In the genomic region with DNA sequence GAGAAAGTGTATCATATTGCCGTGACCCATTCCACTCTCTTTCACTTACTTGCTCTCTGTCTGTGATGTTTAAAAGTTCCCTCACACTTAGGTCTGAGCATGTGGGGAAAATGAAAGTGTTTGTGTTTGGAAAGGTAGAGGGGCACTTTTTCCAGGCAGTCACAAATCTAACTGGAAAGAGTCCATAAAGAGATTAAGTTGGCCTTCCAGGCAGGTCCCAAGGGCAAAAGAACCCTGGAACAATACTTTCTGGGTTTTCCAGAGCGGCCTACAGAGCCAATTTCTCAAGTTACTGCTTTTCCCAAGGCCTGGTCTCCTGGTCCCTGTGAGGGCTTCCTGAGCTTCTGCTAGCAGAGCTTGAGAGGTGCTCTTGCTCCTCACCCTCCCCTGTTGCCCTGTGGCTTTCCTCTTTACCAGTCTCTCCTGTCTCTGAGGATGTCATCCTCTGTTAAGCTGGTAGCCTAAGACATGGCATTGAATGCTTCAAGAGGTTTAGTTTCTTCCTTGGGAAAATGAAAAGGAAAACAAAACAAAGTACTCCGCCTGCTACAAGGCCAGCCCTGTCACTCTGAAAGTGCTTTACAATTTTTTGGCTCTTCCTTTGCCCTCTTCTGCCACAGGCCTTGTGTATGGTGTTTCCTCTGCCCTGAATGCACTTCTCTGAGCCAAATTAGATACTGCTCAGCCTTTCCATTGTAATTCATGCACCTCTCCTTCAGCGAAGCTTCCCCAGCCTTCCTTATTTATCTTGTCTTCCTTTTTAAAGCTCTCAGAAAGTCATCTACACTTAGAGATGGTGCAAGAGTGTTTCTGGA, we compare ENCODE assay signal across 9 cellular contexts. TPM values are rescaled to one million over a fixed set of nuclear protein-coding genes. Genes with fewer than 3 reads are reported as not detected.
DNase-seq lines count a peak whose midpoint lies in the region; ATAC-seq and TF ChIP-seq lines count a peak whose summit lies in the region.
"Had no signal": no experiment of that assay in that cellular context is flagged by ENCODE, and none has a peak within 500 bp of the region (broad histone marks: within the 10 kb centered on the region; RNA-seq: fewer than 3 reads in every experiment).

No MANE protein-coding gene starts in this region.

- TF ChIP-seq CTCF in heart right ventricle (IDR thresholded peaks at IDR 0.05), result no peak

- intact Hi-C loops in heart right ventricle (cut with DNase I), result loop anchor here in 4 of 10 donors (5.0 kb wide), 1 partner anchor 48 kb away; no protein-coding TSS in a partner anchor

- peak overlapping the region; percentile 76 for H3K4me3 Mint-ChIP-seq in T-helper 17 cell

- WGBS in heart right ventricle, 2 donors, result 46 to 64% methylated on average over 4 of the region's 4 CpGs

- ATAC-seq in GM21529 (IDR thresholded peaks at IDR 0.05; ENCODE audit: unreplicated experiment) (peak; percentile 27), T-helper 17 cell (peak; percentile 61), heart right ventricle (peak; percentile 41 to 66 (median 50))
- peak; percentile 36 for ATAC-seq in stimulated activated naive CD8-positive, alpha-beta T cell treated with anti-CD3 and anti-CD28 coated beads, Interleukin-15, Interleukin-2, amounts not matched to agents 100 U/mL and 50 U/mL, for 24 hours

- peak overlapping the region; percentile 15 to 83 (median 74) for H3K27ac ChIP-seq in heart right ventricle

- H3K9me3 ChIP-seq in T-helper 17 cell (ENCODE audit: control insufficient read depth, low read length, poor library complexity, severe bottlenecking) (no peaks in the 10 kb centered on the region), heart right ventricle (no peaks in the 10 kb centered on the region)

- peak overlapping the region; percentile 92 for H3K27ac Mint-ChIP-seq in T-helper 17 cell

- peaks cover 2% of the 10 kb centered on the region for H3K36me3 Mint-ChIP-seq in T-helper 17 cell (ENCODE audit: low read depth)

- no peaks in the 10 kb centered on the region for H3K27me3 Mint-ChIP-seq in T-helper 17 cell

- no peaks in the 10 kb centered on the region for H3K27me3 ChIP-seq in heart right ventricle

- peaks cover 0 to 11% (median 0%) of the 10 kb centered on the region in 9 donors for H3K36me3 ChIP-seq in heart right ventricle

- peak overlapping the region in 3 of 10 donors; percentile 1 to 8 (median 2) for H3K4me3 ChIP-seq in heart right ventricle

- H3K4me1 Mint-ChIP-seq in T-helper 17 cell, result peaks cover 45% of the 10 kb centered on the region

- DNase-seq in T-helper 17 cell (no peak), heart right ventricle (peak in 1 of 2 donors; percentile 34), retina (no peak), KG1 (lab: John Stamatoyannopoulos, UW) (no peak), cortex of kidney (lab: John Stamatoyannopoulos, UW) (no peak)
- DNase-seq in stimulated activated naive CD8-positive, alpha-beta T cell treated with anti-CD3 and anti-CD28 coated beads, Interleukin-15, Interleukin-2, amounts not matched to agents 100 U/mL and 50 U/mL, for 24 hours, result no peak
- DNase-seq: NCI-H524; stimulated activated CD4-positive, alpha-beta T cell treated with anti-CD3 and anti-CD28 coated beads, Interleukin-2, amount 100 ng/mL, for 48 hours had no signal

- peaks cover 6 to 72% (median 53%) of the 10 kb centered on the region in 9 donors for H3K4me1 ChIP-seq in heart right ventricle

RNA-seq across cellular contexts. Expression of a gene that starts 20.1 kb away (rescaled TPM):
- total RNA-seq in T-helper 17 cell (100 to 1,000 TPM; 107 to 108 TPM), heart right ventricle (10 to 100 TPM in 9 of 10 donors, 1 to 10 TPM in 1; 9.4 to 28.9 (median 16.9) TPM)
- polyA plus RNA-seq in heart right ventricle, result 10 to 100 TPM in 1 of 2 donors, 1 to 10 TPM in 1; 9.7 to 38.5 TPM
